ENCODE assay signal across 21 cellular contexts in the genomic region with DNA sequence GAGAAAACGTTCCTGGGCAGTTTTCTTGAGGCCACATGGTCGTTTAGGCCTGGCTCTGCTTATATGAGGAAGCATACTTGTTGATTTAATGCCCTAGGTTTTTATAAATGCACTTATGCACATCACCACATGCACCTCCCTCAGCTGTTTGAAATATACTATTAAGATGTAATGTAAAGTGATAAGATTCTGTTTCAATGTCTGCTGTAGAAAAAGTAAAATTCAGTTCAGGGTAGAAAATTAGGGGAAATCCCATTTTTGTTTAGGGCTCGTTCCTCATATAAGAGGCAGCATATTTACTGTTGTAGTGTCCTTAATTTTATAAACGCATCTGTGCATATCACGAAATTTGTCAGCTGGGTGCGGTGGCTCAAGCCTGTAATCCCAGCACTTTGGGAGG.
"Had no signal": no experiment of that assay in that cellular context is flagged by ENCODE, and none has a peak within 500 bp of the region (broad histone marks: within the 10 kb centered on the region; RNA-seq: fewer than 3 reads in every experiment).

No MANE protein-coding gene starts in this region.

- H3K27me3 Mint-ChIP-seq: activated naive CD8-positive, alpha-beta T cell had no signal

- H3K36me3 Mint-ChIP-seq: activated CD4-positive, alpha-beta memory T cell treated with anti-CD3 and anti-CD28 coated beads for 36 hours; activated naive CD4-positive, alpha-beta T cell treated with anti-CD3 and anti-CD28 coated beads, Interleukin-2, amount 10 ng/mL, durations not matched to agents 7 days and 5 days had no signal

- H3K36me3 ChIP-seq: brain microvascular endothelial cell, WERI-Rb-1 had no signal

- H3K4me3 Mint-ChIP-seq: activated CD4-positive, alpha-beta memory T cell treated with anti-CD3 and anti-CD28 coated beads for 36 hours; activated naive CD4-positive, alpha-beta T cell treated with anti-CD3 and anti-CD28 coated beads, Interleukin-2, amount 10 ng/mL, durations not matched to agents 7 days and 5 days; activated naive CD8-positive, alpha-beta T cell; activated naive CD8-positive, alpha-beta T cell treated with anti-CD3 and anti-CD28 coated beads, Interleukin-2, amount 50 U/mL, for 24 hours; activated T-cell treated with anti-CD3 and anti-CD28 coated beads, Interleukin-2, amount 50 U/mL, for 4 hours; activated T-helper 1 cell treated with anti-CD3 and anti-CD28 coated beads, Interleukin-12 subunit alpha, Interleukin-12 subunit beta, Interleukin-2, Interleukin-4 antibody, amounts not matched to agents 30 ng/mL and 10 ng/mL and 1 ng/mL, durations not matched to agents 14 hours and 24 hours and 36 hours had no signal

- DNase-seq: activated CD4-positive, alpha-beta memory T cell treated with anti-CD3 and anti-CD28 coated beads for 36 hours; activated CD4-positive, alpha-beta T cell treated with anti-CD3 and anti-CD28 coated beads, Interleukin-2, amount 50 U/mL, for 1 hour; activated CD8-positive, alpha-beta memory T cell treated with anti-CD3 and anti-CD28 coated beads, Interleukin-2, amount 50 U/mL, for 4 hours; activated naive CD4-positive, alpha-beta T cell treated with anti-CD3 and anti-CD28 coated beads, Interleukin-2, amount 10 ng/mL, durations not matched to agents 7 days and 5 days; activated naive CD8-positive, alpha-beta T cell treated with anti-CD3 and anti-CD28 coated beads, Interleukin-2, amount 50 U/mL, for 24 hours; activated T-cell treated with anti-CD3 and anti-CD28 coated beads for 4 hours; activated T-cell treated with anti-CD3 and anti-CD28 coated beads, Interleukin-2, amount 50 U/mL, for 4 hours; anterior cingulate cortex; brain microvascular endothelial cell; central memory CD4-positive, alpha-beta T cell; NCI-H1105 treated with DMSO at 0.1 percent for 48 hours; NCI-H1436 treated with DMSO at 0.1 percent for 48 hours; NCI-H1694 treated with DMSO at 0.1 percent for 48 hours; NCI-H2029; NCI-H345; NCI-H524 treated with DMSO at 0.1 percent for 48 hours; Right ventricle myocardium superior; T1000; WERI-Rb-1 had no signal

- ATAC-seq: activated naive CD8-positive, alpha-beta T cell treated with anti-CD3 and anti-CD28 coated beads, Interleukin-2, amount 50 U/mL, for 24 hours; activated T-cell treated with anti-CD3 and anti-CD28 coated beads, Interleukin-2, amount 50 U/mL, for 4 hours had no signal

- H3K27ac Mint-ChIP-seq: activated CD4-positive, alpha-beta memory T cell treated with anti-CD3 and anti-CD28 coated beads for 36 hours; activated naive CD4-positive, alpha-beta T cell treated with anti-CD3 and anti-CD28 coated beads, Interleukin-2, amount 10 ng/mL, durations not matched to agents 7 days and 5 days; activated naive CD8-positive, alpha-beta T cell; activated naive CD8-positive, alpha-beta T cell treated with anti-CD3 and anti-CD28 coated beads, Interleukin-2, amount 50 U/mL, for 24 hours; activated T-helper 1 cell treated with anti-CD3 and anti-CD28 coated beads, Interleukin-12 subunit alpha, Interleukin-12 subunit beta, Interleukin-2, Interleukin-4 antibody, amounts not matched to agents 30 ng/mL and 10 ng/mL and 1 ng/mL, durations not matched to agents 14 hours and 24 hours and 36 hours had no signal

- H3K27me3 ChIP-seq: brain microvascular endothelial cell had no signal

- H3K27ac ChIP-seq: brain microvascular endothelial cell, WERI-Rb-1 had no signal

- H3K9me3 Mint-ChIP-seq: activated naive CD4-positive, alpha-beta T cell treated with anti-CD3 and anti-CD28 coated beads, Interleukin-2, amount 10 ng/mL, durations not matched to agents 7 days and 5 days; activated naive CD8-positive, alpha-beta T cell treated with anti-CD3 and anti-CD28 coated beads, Interleukin-2, amount 50 U/mL, for 24 hours; activated T-helper 1 cell treated with anti-CD3 and anti-CD28 coated beads, Interleukin-12 subunit alpha, Interleukin-12 subunit beta, Interleukin-2, Interleukin-4 antibody, amounts not matched to agents 30 ng/mL and 10 ng/mL and 1 ng/mL, durations not matched to agents 14 hours and 24 hours and 36 hours had no signal
